In the genomic region with DNA sequence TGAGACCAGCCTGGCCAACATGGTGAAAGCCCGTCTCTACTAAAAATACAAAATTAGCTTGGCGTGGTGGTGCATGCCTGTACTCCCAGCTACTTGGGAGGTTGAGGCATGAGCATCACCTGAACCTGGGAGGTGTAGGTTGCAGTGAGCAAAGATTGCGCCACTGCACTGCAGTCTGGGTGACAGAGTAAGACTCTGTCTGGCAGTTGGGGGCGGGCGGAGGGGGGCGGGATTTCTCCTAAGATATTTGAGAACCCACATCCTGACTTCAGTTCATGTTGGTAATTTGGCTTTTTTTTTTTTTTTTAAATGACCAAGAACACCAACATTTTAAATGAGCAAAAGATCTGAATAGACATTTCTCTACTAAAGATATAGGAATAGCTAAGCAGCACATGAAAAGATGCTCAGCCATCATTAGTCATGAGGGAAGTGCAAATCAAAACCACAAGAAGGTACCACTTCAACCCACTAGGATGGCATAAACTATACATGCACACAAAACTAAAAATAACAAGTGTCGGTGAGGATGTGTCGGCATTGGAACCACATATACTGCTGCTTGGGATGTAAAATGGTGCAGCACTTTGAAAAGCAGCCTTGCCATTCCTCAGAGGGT, we compare ENCODE assay signal across 12 cellular contexts.
DNase-seq lines count a peak whose midpoint lies in the region; ATAC-seq and TF ChIP-seq lines count a peak whose summit lies in the region.
"Had no signal": no experiment of that assay in that cellular context is flagged by ENCODE, and none has a peak within 500 bp of the region (broad histone marks: within the 10 kb centered on the region; RNA-seq: fewer than 3 reads in every experiment).

No MANE protein-coding gene starts in this region.

- peaks cover 31% of the 10 kb centered on the region for H3K36me3 Mint-ChIP-seq in activated T-cell treated with anti-CD3 and anti-CD28 coated beads, Interleukin-2, amount 50 U/mL, for 4 hours (ENCODE audit: insufficient read depth)
- H3K36me3 Mint-ChIP-seq: naive B cell had no signal

- H3K27ac ChIP-seq in coronary artery: no peak overlapping the region

- no peaks in the 10 kb centered on the region for H3K27me3 Mint-ChIP-seq in activated T-cell treated with anti-CD3 and anti-CD28 coated beads, Interleukin-2, amount 50 U/mL, for 4 hours (ENCODE audit: low read depth)
- H3K27me3 Mint-ChIP-seq: naive B cell had no signal

- no peak overlapping the region for H3K4me3 ChIP-seq in coronary artery

- peak; percentile 76 to 78 for ATAC-seq in activated T-cell treated with anti-CD3 and anti-CD28 coated beads, Interleukin-2, amount 50 U/mL, for 4 hours
- no peak for ATAC-seq in GM18909 (IDR thresholded peaks at IDR 0.05; ENCODE audit: poor library complexity, unreplicated experiment)

- no peak for TF ChIP-seq CTCF in coronary artery (IDR thresholded peaks at IDR 0.05)

- DNase-seq in T-helper 2 cell (peak; percentile 15 to 89 (median 54)), kidney tubule cell (ENCODE audit: low spot score) (peak; percentile 9), occipital lobe (lab: John Stamatoyannopoulos, UW) (no peak), retina (no peak), coronary artery (ENCODE audit: low spot score) (no peak)
- peak; percentile 55 for DNase-seq in activated T-cell treated with anti-CD3 and anti-CD28 coated beads, Interleukin-2, amount 50 U/mL, for 4 hours
- peak; percentile 31 to 57 for DNase-seq in stimulated activated CD8-positive, alpha-beta memory T cell treated with anti-CD3 and anti-CD28 coated beads, Interleukin-15, amount 100 ng/mL, for 4 hours (ENCODE audit: low read depth in 2 of 2)
- DNase-seq: dermis blood vessel endothelial cell, hippocampal formation, naive B cell, stomach had no signal

- peak overlapping the region; percentile 94 for H3K4me3 Mint-ChIP-seq in activated T-cell treated with anti-CD3 and anti-CD28 coated beads, Interleukin-2, amount 50 U/mL, for 4 hours

- H3K9me3 Mint-ChIP-seq in activated T-cell treated with anti-CD3 and anti-CD28 coated beads, Interleukin-2, amount 50 U/mL, for 4 hours: no peaks in the 10 kb centered on the region
- H3K9me3 Mint-ChIP-seq: naive B cell had no signal

- H3K4me1 Mint-ChIP-seq in activated T-cell treated with anti-CD3 and anti-CD28 coated beads, Interleukin-2, amount 50 U/mL, for 4 hours (ENCODE audit: low read depth): peaks cover 54% of the 10 kb centered on the region

Comparison
In these comparisons a context has a peak if more than half of its experiments do, and no peak if none do; other contexts are left out.
1. DNase-seq: peak in T-helper 2 cell (5 of 5), activated T-cell treated with anti-CD3 and anti-CD28 coated beads, Interleukin-2, amount 50 U/mL, for 4 hours (single experiment), kidney tubule cell (single experiment) and stimulated activated CD8-positive, alpha-beta memory T cell treated with anti-CD3 and anti-CD28 coated beads, Interleukin-15, amount 100 ng/mL, for 4 hours (2 of 2); none in occipital lobe (single experiment), retina (single experiment) and coronary artery (single experiment).